Comparison of ENCODE assay signal across 8 cellular contexts in genomic region chr6:154478021-154478651, GRCh38. TPM values are rescaled to one million over a fixed set of nuclear protein-coding genes. Genes with fewer than 3 reads are reported as not detected.
DNase-seq lines count a peak whose midpoint lies in the region; ATAC-seq and TF ChIP-seq lines count a peak whose summit lies in the region.

No MANE protein-coding gene starts in this region.

- CTCF ChIA-PET in IMR-90 (lab: Yijun Ruan, JAX): interaction anchor here (1.3 kb wide), 1 partner anchor 107 kb away, joined by 3 read pairs; no protein-coding TSS in a partner anchor
- CTCF ChIA-PET in PC-3 (lab: Charles Lee): no interaction called here

- H3K36me3 ChIP-seq in IMR-90 (ENCODE audit: control insufficient read depth, insufficient read depth, low read length): no peaks in the 10 kb centered on the region
- no peaks in the 10 kb centered on the region for H3K36me3 ChIP-seq in lower lobe of right lung
- no peaks in the 10 kb centered on the region for H3K36me3 ChIP-seq in PC-3 (ENCODE audit: low read depth, low read length)
- H3K36me3 ChIP-seq in brain microvascular endothelial cell (replicated peaks): no peaks in the 10 kb centered on the region

- H2AFZ ChIP-seq in IMR-90 (replicated peaks; ENCODE audit: low read length, poor library complexity) (peak overlapping the region; percentile 35), PC-3 (ENCODE audit: low read length) (no peak overlapping the region)

- H3K27me3 ChIP-seq in IMR-90 (ENCODE audit: control insufficient read depth, insufficient read depth, low read length): no peaks in the 10 kb centered on the region
- no peaks in the 10 kb centered on the region for H3K27me3 ChIP-seq in lower lobe of right lung (ENCODE audit: low read depth)
- no peaks in the 10 kb centered on the region for H3K27me3 ChIP-seq in PC-3 (ENCODE audit: low read length)
- no peaks in the 10 kb centered on the region for H3K27me3 ChIP-seq in brain microvascular endothelial cell (replicated peaks)

- H2BK120ac ChIP-seq in IMR-90 (ENCODE audit: low read depth, low read length): peak overlapping the region; percentile 88

- intact Hi-C loops in IMR-90 (cut with micrococcal nuclease) (loop anchor here (2.0 kb wide), 2 partner anchors 33 to 67 kb away; partner anchors contain the start of gene CNKSR3), lower lobe of right lung (cut with DNase I) (no loop called here), PC-3 (cut with micrococcal nuclease) (no loop called here), left colon (cut with DNase I, micrococcal nuclease) (no loop called here)

- no peaks in the 10 kb centered on the region for H3K79me2 ChIP-seq in PC-3 (ENCODE audit: low read length)

- BruUV-seq in IMR-90 (replicated peaks; lab: Mats Ljungman, UMichigan): no TSS peak
- no TSS peak for BruUV-seq in PC-3 (replicated peaks; lab: Mats Ljungman, UMichigan)

- no peaks in the 10 kb centered on the region for H3F3A ChIP-seq in PC-3 (ENCODE audit: low read length, unreplicated experiment)

- TF ChIP-seq POLR2A in IMR-90 (IDR thresholded peaks at IDR 0.05; ENCODE audit: low read depth, low read length): no peak

- H4K20me1 ChIP-seq in IMR-90 (ENCODE audit: insufficient read depth, low read length) (no peaks in the 10 kb centered on the region; the same call in 1 of the 2 replicates), PC-3 (ENCODE audit: low read length) (no peaks in the 10 kb centered on the region)

- H3K4me3 ChIP-seq in IMR-90 (ENCODE audit: insufficient read depth, low read depth, low read length): no peak overlapping the region
- no peak overlapping the region for H3K4me3 ChIP-seq in lower lobe of right lung
- no peak overlapping the region for H3K4me3 ChIP-seq in PC-3 (ENCODE audit: low read length)
- no peak overlapping the region for H3K4me3 ChIP-seq in brain microvascular endothelial cell (ENCODE audit: low read depth, low read length)

- peak overlapping the region; percentile 90; the same call in 1 of the 2 replicates for H3K23ac ChIP-seq in IMR-90 (ENCODE audit: low read depth, low read length)

- DNase-seq in IMR-90: peak; percentile 23
- DNase-seq in lower lobe of right lung: peak; percentile 79
- DNase-seq in substantia nigra (lab: John Stamatoyannopoulos, UW): peak in 4 of 49 donors; percentile 11 to 37 (median 24)
- DNase-seq in PC-3: no peak
- no peak for DNase-seq in brain microvascular endothelial cell
- no peak for DNase-seq in left colon

- peak overlapping the region; percentile 12; the same call in 2 of the 3 replicates for H2BK15ac ChIP-seq in IMR-90 (ENCODE audit: low read depth, low read length)

- H2BK5ac ChIP-seq in IMR-90 (ENCODE audit: low read depth, low read length, poor library complexity, severe bottlenecking): peak overlapping the region; percentile 87

- H3K9ac ChIP-seq in IMR-90 (ENCODE audit: low read depth, low read length): peak overlapping the region; percentile 88
- H3K9ac ChIP-seq in PC-3 (ENCODE audit: low read length): no peak overlapping the region

- dilution Hi-C loops in IMR-90 (cut with HindIII; ENCODE audit: low sequenced_read_pairs, unreplicated experiment): no loop called here

- peak overlapping the region; percentile 62 to 80; a peak in 3 of 4 replicates for H4K8ac ChIP-seq in IMR-90 (ENCODE audit: low read depth in 2 of 2, low read length in 2 of 2)

- H3K4me2 ChIP-seq in IMR-90 (ENCODE audit: low read depth, low read length): peak overlapping the region; percentile 78
- H3K4me2 ChIP-seq in PC-3 (ENCODE audit: low read length): no peak overlapping the region

- H3K79me1 ChIP-seq in IMR-90 (ENCODE audit: low read depth in 1 of 2, low read length in 2 of 2): peaks cover 44 to 66% of the 10 kb centered on the region in 2 experiments

- peak overlapping the region; percentile 34; the same call in 1 of the 2 replicates for H4K91ac ChIP-seq in IMR-90 (ENCODE audit: insufficient read depth, low read depth, low read length)

- 77% methylated on average over 4 of the region's 12 CpGs; no CpG with 5 or more reads in 1 of the 2 experiments for WGBS in IMR-90 (ENCODE audit: extremely low coverage in 2 of 2, insufficient read length in 1 of 2), 2 experiments

- peak overlapping the region; percentile 77 for H2AK5ac ChIP-seq in IMR-90 (ENCODE audit: low read depth, low read length)

- peak overlapping the region; percentile 87 for H3K4ac ChIP-seq in IMR-90 (ENCODE audit: low read depth, low read length)

- ATAC-seq in IMR-90 (ENCODE audit: low read depth): peak; percentile 38
- peak; percentile 89 to 92 for ATAC-seq in lower lobe of right lung
- no peak for ATAC-seq in PC-3
- ATAC-seq in HG03108 (IDR thresholded peaks at IDR 0.05; ENCODE audit: unreplicated experiment): no peak
- no peak for ATAC-seq in left colon

- in situ Hi-C loops in IMR-90 (cut with MboI; ENCODE audit: low sequenced_read_pairs) (no loop called here), brain microvascular endothelial cell (cut with HindIII; ENCODE audit: low pct_ligation_motif_present, low sequenced_read_pairs) (no loop called here)

- peak overlapping the region; percentile 95 for H3K18ac ChIP-seq in IMR-90 (ENCODE audit: low read depth, low read length)

- peaks cover 25% of the 10 kb centered on the region for H3K4me1 ChIP-seq in IMR-90 (ENCODE audit: control insufficient read depth, insufficient read depth, low read length)
- H3K4me1 ChIP-seq in lower lobe of right lung: peaks cover 20% of the 10 kb centered on the region
- H3K4me1 ChIP-seq in PC-3 (ENCODE audit: insufficient read depth, low read length): peaks cover 15% of the 10 kb centered on the region

- TF ChIP-seq RAD21 in IMR-90 (IDR thresholded peaks at IDR 0.05; ENCODE audit: low read length): no peak

- peak overlapping the region; percentile 87; the same call in 1 of the 2 replicates for H3K56ac ChIP-seq in IMR-90 (ENCODE audit: extremely low read depth, insufficient read depth, low read length)

- peak overlapping the region; percentile 60 for H2BK20ac ChIP-seq in IMR-90 (ENCODE audit: low read depth, low read length)

- H2AK9ac ChIP-seq in IMR-90 (replicated peaks; ENCODE audit: low read depth, low read length, poor library complexity): peak overlapping the region; percentile 91

- no peaks in the 10 kb centered on the region for H3K9me2 ChIP-seq in PC-3 (replicated peaks; ENCODE audit: low read length)

- POLR2A ChIA-PET in IMR-90 (lab: Charles Lee; ENCODE audit: unreplicated experiment) (interaction anchor here (1.4 kb wide), 1 partner anchor 18 kb away, joined by 3 read pairs; no protein-coding TSS in a partner anchor), PC-3 (lab: Charles Lee; ENCODE audit: unreplicated experiment) (no interaction called here)

- H3K9me3 ChIP-seq in IMR-90 (ENCODE audit: control insufficient read depth, insufficient read depth, low read length) (no peaks in the 10 kb centered on the region), lower lobe of right lung (no peaks in the 10 kb centered on the region), PC-3 (ENCODE audit: low read length) (no peaks in the 10 kb centered on the region)

- peak overlapping the region; percentile 95 for H3K27ac ChIP-seq in IMR-90 (ENCODE audit: insufficient read depth, low read length)
- H3K27ac ChIP-seq in angular gyrus (ENCODE audit: low read depth, low read length): peak overlapping the region; percentile 17
- H3K27ac ChIP-seq in lower lobe of right lung: no peak overlapping the region
- peak overlapping the region; percentile 32 for H3K27ac ChIP-seq in substantia nigra (ENCODE audit: low read depth, low read length, poor library complexity, severe bottlenecking)
- no peak overlapping the region for H3K27ac ChIP-seq in PC-3 (ENCODE audit: low read length)
- H3K27ac ChIP-seq in brain microvascular endothelial cell: no peak overlapping the region

- H3K14ac ChIP-seq in IMR-90 (replicated peaks; ENCODE audit: low read depth, low read length): peak overlapping the region; percentile 88

- no peak for TF ChIP-seq CTCF in IMR-90 (conservative IDR thresholded peaks at IDR 0.05; ENCODE audit: low read depth, low read length)
- no peak for TF ChIP-seq CTCF in lower lobe of right lung (IDR thresholded peaks at IDR 0.05)
- no peak for TF ChIP-seq CTCF in PC-3 (conservative IDR thresholded peaks at IDR 0.05; ENCODE audit: low read depth, low read length)
- TF ChIP-seq CTCF in brain microvascular endothelial cell (IDR thresholded peaks at IDR 0.05; ENCODE audit: low read depth, low read length, missing control alignments): no peak

- H4K5ac ChIP-seq in IMR-90 (ENCODE audit: low read depth, low read length): peak overlapping the region; percentile 89

- peaks cover 32% of the 10 kb centered on the region for H3K9me1 ChIP-seq in IMR-90 (ENCODE audit: insufficient read depth, low read length)

TF ChIP-seq in IMR-90, 13 proteins besides CTCF, POLR2A, EP300 and RAD21:
- TF ChIP-seq NFE2L2 (IDR thresholded peaks at IDR 0.05; ENCODE audit: low read depth, low read length) (no peak), RCOR1 (IDR thresholded peaks at IDR 0.05; ENCODE audit: insufficient replicate concordance, low read length) (no peak), MXI1 (IDR thresholded peaks at IDR 0.05; ENCODE audit: borderline replicate concordance, low read depth, low read length) (no peak), FOS (IDR thresholded peaks at IDR 0.05; ENCODE audit: low read depth, low read length) (no peak), SMC3 (IDR thresholded peaks at IDR 0.05; ENCODE audit: low read depth, low read length) (no peak)

RNA-seq across cellular contexts. Expression of gene CNKSR3, which starts 32.3 kb away (rescaled TPM):
- 15.0 and 15.8 TPM in 2 replicates for total RNA-seq in IMR-90 (2012; rRNA removed)
- 6.2 and 6.7 TPM in 2 replicates for polyA plus RNA-seq in IMR-90 (2012; rRNA removed)
- polyA plus RNA-seq in IMR-90 (2012; cell fraction: cytosol; rRNA removed): 2.9 and 3.3 TPM in 2 replicates
- 2.8 and 6.6 TPM in 2 replicates for polyA plus RNA-seq in IMR-90 (2012; cell fraction: nucleus; rRNA removed; ENCODE audit: low replicate concordance)
- total RNA-seq in lower lobe of right lung: 9.5 TPM
- total RNA-seq in PC-3 (2014; rRNA removed): 1.6 and 3.2 TPM in 2 replicates
- 10 to 100 TPM; 11.6 to 49.4 TPM for total RNA-seq in left colon

Comparison
In these comparisons a context has a peak if more than half of its experiments do, and no peak if none do; other contexts are left out.
1. ATAC-seq: peak in IMR-90 (single experiment) and lower lobe of right lung (2 of 2); none in PC-3 (single experiment), HG03108 (single experiment) and left colon (single experiment).
2. DNase-seq: peak in IMR-90 (single experiment) and lower lobe of right lung (single experiment); none in PC-3 (single experiment), brain microvascular endothelial cell (single experiment) and left colon (0 of 2).
3. H3K27ac ChIP-seq: peak in IMR-90 (single experiment), angular gyrus (single experiment) and substantia nigra (single experiment); none in lower lobe of right lung (single experiment), PC-3 (single experiment) and brain microvascular endothelial cell (single experiment).